ENCODE assay signal across 1 cellular context in genomic region chr19:17209126-17210036, GRCh38.
TF ChIP-seq lines count a peak whose summit lies in the region.

No MANE protein-coding gene starts in this region.

TF ChIP-seq in IMR-90, 13 proteins besides CTCF, POLR2A, EP300 and RAD21:
- TF ChIP-seq NFE2L2 (IDR thresholded peaks at IDR 0.05; ENCODE audit: low read depth, low read length), result no peak
- TF ChIP-seq, protein P1, sequence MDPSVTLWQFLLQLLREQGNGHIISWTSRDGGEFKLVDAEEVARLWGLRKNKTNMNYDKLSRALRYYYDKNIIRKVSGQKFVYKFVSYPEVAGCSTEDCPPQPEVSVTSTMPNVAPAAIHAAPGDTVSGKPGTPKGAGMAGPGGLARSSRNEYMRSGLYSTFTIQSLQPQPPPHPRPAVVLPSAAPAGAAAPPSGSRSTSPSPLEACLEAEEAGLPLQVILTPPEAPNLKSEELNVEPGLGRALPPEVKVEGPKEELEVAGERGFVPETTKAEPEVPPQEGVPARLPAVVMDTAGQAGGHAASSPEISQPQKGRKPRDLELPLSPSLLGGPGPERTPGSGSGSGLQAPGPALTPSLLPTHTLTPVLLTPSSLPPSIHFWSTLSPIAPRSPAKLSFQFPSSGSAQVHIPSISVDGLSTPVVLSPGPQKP (IDR thresholded peaks at IDR 0.05; ENCODE audit: borderline replicate concordance, low read depth, low read length), result no peak
- TF ChIP-seq, protein P2, sequence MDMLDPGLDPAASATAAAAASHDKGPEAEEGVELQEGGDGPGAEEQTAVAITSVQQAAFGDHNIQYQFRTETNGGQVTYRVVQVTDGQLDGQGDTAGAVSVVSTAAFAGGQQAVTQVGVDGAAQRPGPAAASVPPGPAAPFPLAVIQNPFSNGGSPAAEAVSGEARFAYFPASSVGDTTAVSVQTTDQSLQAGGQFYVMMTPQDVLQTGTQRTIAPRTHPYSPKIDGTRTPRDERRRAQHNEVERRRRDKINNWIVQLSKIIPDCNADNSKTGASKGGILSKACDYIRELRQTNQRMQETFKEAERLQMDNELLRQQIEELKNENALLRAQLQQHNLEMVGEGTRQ (IDR thresholded peaks at IDR 0.05; ENCODE audit: low read depth, low read length), result no peak
- TF ChIP-seq CHD1 (IDR thresholded peaks at IDR 0.05; ENCODE audit: low read depth, low read length), result no peak
TF ChIP-seq in IMR-90: peak in this region for 0.
